In genomic region chr14:75063013-75063412, GRCh38 we compare ENCODE assay signal across 8 cellular contexts. TPM values are rescaled to one million over a fixed set of nuclear protein-coding genes. Genes with fewer than 3 reads are reported as not detected.
DNase-seq lines count a peak whose midpoint lies in the region; ATAC-seq, FAIRE-seq and TF ChIP-seq lines count a peak whose summit lies in the region.

No MANE protein-coding gene starts in this region.

- FAIRE-seq in GM19239 (lab: Jason Lieb, UNC) = no peak

- H4K20me1 ChIP-seq in fibroblast of lung (ENCODE audit: control insufficient read depth, extremely low read depth, insufficient read depth, low read length) = no peaks in the 10 kb centered on the region

- no peak overlapping the region for H3K27ac ChIP-seq in SK-N-MC
- H3K27ac ChIP-seq in fibroblast of lung (ENCODE audit: insufficient read depth, low read length) = peak overlapping the region; percentile 79

- peak overlapping the region; percentile 82 for H3K9ac ChIP-seq in SK-N-MC (ENCODE audit: insufficient read length)
- no peak overlapping the region for H3K9ac ChIP-seq in fibroblast of lung (ENCODE audit: insufficient read depth, low read length)

- TF ChIP-seq CTCF in fibroblast of lung (conservative IDR thresholded peaks at IDR 0.05 in 1 of 2, IDR thresholded peaks at IDR 0.05 in 1 of 2; ENCODE audit: low read depth in 1 of 2, low read length in 2 of 2) = no peak

- ATAC-seq in GM19328 (IDR thresholded peaks at IDR 0.05; ENCODE audit: unreplicated experiment) = peak; percentile 9

- H2AFZ ChIP-seq in fibroblast of lung (ENCODE audit: low read length) = peak overlapping the region; percentile 57

- no peaks in the 10 kb centered on the region for H3K27me3 ChIP-seq in fibroblast of lung (ENCODE audit: control insufficient read depth, insufficient read depth, low read length)

- H3K4me2 ChIP-seq in fibroblast of lung (ENCODE audit: extremely low read depth, insufficient read depth, low read length) = peak overlapping the region; percentile 97

- peaks cover 17% of the 10 kb centered on the region for H3K79me2 ChIP-seq in fibroblast of lung (ENCODE audit: control insufficient read depth, insufficient read depth, low read length)

- H3K4me3 ChIP-seq in SK-N-MC (peak overlapping the region; percentile 93), fibroblast of lung (replicated peaks in 1 of 4; ENCODE audit: control extremely low read depth in 1 of 4, insufficient read depth in 1 of 4, low read depth in 3 of 4, low read length in 4 of 4) (peak overlapping the region; percentile 59 to 92 (median 81)), skeletal muscle cell (ENCODE audit: low read depth, low read length) (peak overlapping the region; percentile 63)

- no peak for DNase-seq in SK-N-MC (ENCODE audit: low read depth, low spot score)
- no peak for DNase-seq in fibroblast of lung (ENCODE audit: low read depth in 2 of 2)
- DNase-seq in skeletal muscle cell (ENCODE audit: low read depth) = no peak
- DNase-seq in AG08396 (ENCODE audit: low spot score) = no peak
- DNase-seq in GM19239 (ENCODE audit: insufficient read length, low spot score) = no peak
- DNase-seq in NCI-H226 = no peak
- no peak for DNase-seq in anterior cingulate cortex (lab: John Stamatoyannopoulos, UW)

- peaks cover 10% of the 10 kb centered on the region; the same call in 1 of the 2 replicates for H3K9me3 ChIP-seq in SK-N-MC (ENCODE audit: low read depth, low read length)
- no peaks in the 10 kb centered on the region for H3K9me3 ChIP-seq in fibroblast of lung (ENCODE audit: control insufficient read depth, insufficient read depth, low read depth, low read length)

- no peaks in the 10 kb centered on the region for H3K4me1 ChIP-seq in fibroblast of lung (ENCODE audit: control insufficient read depth, extremely low read depth, insufficient read depth, low read length)

- peaks cover 28% of the 10 kb centered on the region for H3K36me3 ChIP-seq in SK-N-MC (ENCODE audit: insufficient read depth, low read length)
- no peaks in the 10 kb centered on the region for H3K36me3 ChIP-seq in fibroblast of lung (ENCODE audit: control insufficient read depth, insufficient read depth, low read length)

RNA-seq across cellular contexts. Expression of gene ACYP1, which starts 0.8 kb away (rescaled TPM):
- 7.4 and 14.5 TPM in 2 replicates for total RNA-seq in fibroblast of lung
- 13.7 and 18.7 TPM in 2 replicates for polyA plus RNA-seq in fibroblast of lung
- polyA plus RNA-seq in fibroblast of lung (2012) = 12.8 and 16.3 TPM in 2 replicates
- not detected in 2 replicates for polyA minus RNA-seq in fibroblast of lung (ENCODE audit: low replicate concordance)

RNA-seq across cellular contexts. Expression of gene ZC2HC1C, which starts 6.4 kb away (rescaled TPM):
- 1.5 and 1.8 TPM in 2 replicates for total RNA-seq in fibroblast of lung
- 0.88 and 0.90 TPM in 2 replicates for polyA plus RNA-seq in fibroblast of lung
- 0.90 and 1.2 TPM in 2 replicates for polyA plus RNA-seq in fibroblast of lung (2012)
- 0.16 and 2.3 TPM in 2 replicates for polyA minus RNA-seq in fibroblast of lung (ENCODE audit: low replicate concordance)

RNA-seq across cellular contexts. Expression of gene MLH3, which starts 11.7 kb away (rescaled TPM):
- 37.5 and 53.8 TPM in 2 replicates for total RNA-seq in fibroblast of lung
- 9.5 and 12.2 TPM in 2 replicates for polyA plus RNA-seq in fibroblast of lung
- 9.1 and 9.9 TPM in 2 replicates for polyA plus RNA-seq in fibroblast of lung (2012)
- polyA minus RNA-seq in fibroblast of lung (ENCODE audit: low replicate concordance) = 10.6 and 16.1 TPM in 2 replicates
